1 cellular context compared by ENCODE assay signal in the genomic region with DNA sequence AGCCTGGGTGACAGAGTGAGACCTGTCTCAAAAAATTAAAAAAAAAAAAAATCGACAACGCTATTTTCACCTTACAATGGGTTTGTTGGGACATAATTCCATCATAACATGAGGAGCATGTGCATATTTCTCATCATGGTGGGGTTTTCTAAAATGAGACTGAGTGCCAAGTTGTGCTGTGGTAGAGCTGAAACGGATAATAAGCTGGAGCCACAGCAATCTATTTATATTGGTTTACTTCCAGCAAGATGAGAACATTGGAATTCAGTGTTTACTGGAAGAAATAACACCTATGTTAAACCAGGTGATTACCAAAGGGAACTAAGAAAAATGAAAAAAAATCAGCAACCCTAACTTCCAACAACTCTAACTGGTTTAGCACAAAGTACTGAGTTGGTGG.
TF ChIP-seq lines count a peak whose summit lies in the region.

No MANE protein-coding gene starts in this region.

TF ChIP-seq in A549, 52 proteins besides CTCF, POLR2A, EP300 and RAD21 (continued from another document):
- no peak for TF ChIP-seq RNF2 (IDR thresholded peaks at IDR 0.05; ENCODE audit: borderline replicate concordance, low read depth)
- no peak for TF ChIP-seq KDM5A (IDR thresholded peaks at IDR 0.05)
